In the genomic region with DNA sequence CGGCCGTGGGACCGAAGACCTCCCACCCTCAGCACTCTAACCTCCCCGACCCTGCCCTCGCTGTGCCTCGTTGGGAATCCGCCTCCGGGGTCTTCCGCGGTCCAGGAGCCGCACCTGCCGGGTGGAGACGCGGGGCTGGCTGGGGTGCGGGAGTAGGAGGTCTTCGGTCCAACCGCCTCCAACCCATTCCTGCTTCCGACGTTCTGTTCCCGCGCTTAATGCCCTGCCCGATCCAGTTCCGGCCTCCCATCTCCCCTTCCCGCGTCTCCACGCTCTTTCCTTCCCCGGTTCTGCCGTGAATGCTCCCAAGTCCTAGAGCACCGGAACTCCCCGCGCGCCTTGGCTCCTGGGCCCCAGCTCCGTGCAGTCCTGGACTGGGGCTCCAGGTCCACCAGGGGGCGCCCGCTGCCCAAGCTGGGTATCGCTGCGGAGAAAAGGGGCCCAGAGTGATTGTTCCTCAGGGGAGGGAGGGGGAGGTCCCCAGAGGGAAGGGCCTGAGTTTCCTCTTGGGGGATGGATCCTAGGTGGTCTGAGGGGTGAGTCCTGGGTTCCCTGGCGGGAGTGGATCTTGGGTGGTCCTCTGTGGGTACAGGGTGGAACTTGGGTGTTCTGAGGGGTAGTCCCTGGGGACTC, we compare ENCODE assay signal across 1 cellular context.
TF ChIP-seq lines count a peak whose summit lies in the region.

No MANE protein-coding gene starts in this region.

TF ChIP-seq in K562, 482 proteins besides CTCF, POLR2A, EP300 and RAD21 (continued from another document):
- TF ChIP-seq, protein P1, sequence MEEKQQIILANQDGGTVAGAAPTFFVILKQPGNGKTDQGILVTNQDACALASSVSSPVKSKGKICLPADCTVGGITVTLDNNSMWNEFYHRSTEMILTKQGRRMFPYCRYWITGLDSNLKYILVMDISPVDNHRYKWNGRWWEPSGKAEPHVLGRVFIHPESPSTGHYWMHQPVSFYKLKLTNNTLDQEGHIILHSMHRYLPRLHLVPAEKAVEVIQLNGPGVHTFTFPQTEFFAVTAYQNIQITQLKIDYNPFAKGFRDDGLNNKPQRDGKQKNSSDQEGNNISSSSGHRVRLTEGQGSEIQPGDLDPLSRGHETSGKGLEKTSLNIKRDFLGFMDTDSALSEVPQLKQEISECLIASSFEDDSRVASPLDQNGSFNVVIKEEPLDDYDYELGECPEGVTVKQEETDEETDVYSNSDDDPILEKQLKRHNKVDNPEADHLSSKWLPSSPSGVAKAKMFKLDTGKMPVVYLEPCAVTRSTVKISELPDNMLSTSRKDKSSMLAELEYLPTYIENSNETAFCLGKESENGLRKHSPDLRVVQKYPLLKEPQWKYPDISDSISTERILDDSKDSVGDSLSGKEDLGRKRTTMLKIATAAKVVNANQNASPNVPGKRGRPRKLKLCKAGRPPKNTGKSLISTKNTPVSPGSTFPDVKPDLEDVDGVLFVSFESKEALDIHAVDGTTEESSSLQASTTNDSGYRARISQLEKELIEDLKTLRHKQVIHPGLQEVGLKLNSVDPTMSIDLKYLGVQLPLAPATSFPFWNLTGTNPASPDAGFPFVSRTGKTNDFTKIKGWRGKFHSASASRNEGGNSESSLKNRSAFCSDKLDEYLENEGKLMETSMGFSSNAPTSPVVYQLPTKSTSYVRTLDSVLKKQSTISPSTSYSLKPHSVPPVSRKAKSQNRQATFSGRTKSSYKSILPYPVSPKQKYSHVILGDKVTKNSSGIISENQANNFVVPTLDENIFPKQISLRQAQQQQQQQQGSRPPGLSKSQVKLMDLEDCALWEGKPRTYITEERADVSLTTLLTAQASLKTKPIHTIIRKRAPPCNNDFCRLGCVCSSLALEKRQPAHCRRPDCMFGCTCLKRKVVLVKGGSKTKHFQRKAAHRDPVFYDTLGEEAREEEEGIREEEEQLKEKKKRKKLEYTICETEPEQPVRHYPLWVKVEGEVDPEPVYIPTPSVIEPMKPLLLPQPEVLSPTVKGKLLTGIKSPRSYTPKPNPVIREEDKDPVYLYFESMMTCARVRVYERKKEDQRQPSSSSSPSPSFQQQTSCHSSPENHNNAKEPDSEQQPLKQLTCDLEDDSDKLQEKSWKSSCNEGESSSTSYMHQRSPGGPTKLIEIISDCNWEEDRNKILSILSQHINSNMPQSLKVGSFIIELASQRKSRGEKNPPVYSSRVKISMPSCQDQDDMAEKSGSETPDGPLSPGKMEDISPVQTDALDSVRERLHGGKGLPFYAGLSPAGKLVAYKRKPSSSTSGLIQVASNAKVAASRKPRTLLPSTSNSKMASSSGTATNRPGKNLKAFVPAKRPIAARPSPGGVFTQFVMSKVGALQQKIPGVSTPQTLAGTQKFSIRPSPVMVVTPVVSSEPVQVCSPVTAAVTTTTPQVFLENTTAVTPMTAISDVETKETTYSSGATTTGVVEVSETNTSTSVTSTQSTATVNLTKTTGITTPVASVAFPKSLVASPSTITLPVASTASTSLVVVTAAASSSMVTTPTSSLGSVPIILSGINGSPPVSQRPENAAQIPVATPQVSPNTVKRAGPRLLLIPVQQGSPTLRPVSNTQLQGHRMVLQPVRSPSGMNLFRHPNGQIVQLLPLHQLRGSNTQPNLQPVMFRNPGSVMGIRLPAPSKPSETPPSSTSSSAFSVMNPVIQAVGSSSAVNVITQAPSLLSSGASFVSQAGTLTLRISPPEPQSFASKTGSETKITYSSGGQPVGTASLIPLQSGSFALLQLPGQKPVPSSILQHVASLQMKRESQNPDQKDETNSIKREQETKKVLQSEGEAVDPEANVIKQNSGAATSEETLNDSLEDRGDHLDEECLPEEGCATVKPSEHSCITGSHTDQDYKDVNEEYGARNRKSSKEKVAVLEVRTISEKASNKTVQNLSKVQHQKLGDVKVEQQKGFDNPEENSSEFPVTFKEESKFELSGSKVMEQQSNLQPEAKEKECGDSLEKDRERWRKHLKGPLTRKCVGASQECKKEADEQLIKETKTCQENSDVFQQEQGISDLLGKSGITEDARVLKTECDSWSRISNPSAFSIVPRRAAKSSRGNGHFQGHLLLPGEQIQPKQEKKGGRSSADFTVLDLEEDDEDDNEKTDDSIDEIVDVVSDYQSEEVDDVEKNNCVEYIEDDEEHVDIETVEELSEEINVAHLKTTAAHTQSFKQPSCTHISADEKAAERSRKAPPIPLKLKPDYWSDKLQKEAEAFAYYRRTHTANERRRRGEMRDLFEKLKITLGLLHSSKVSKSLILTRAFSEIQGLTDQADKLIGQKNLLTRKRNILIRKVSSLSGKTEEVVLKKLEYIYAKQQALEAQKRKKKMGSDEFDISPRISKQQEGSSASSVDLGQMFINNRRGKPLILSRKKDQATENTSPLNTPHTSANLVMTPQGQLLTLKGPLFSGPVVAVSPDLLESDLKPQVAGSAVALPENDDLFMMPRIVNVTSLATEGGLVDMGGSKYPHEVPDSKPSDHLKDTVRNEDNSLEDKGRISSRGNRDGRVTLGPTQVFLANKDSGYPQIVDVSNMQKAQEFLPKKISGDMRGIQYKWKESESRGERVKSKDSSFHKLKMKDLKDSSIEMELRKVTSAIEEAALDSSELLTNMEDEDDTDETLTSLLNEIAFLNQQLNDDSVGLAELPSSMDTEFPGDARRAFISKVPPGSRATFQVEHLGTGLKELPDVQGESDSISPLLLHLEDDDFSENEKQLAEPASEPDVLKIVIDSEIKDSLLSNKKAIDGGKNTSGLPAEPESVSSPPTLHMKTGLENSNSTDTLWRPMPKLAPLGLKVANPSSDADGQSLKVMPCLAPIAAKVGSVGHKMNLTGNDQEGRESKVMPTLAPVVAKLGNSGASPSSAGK (IDR thresholded peaks at IDR 0.05), result 0 out of 2 replicates have a peak, but pooled peaks have one; percentile 16
- no peak for TF ChIP-seq ZNF121 (CRISPR knock-in tag; conservative IDR thresholded peaks at IDR 0.05)
- TF ChIP-seq GABPA (tag; conservative IDR thresholded peaks at IDR 0.05; ENCODE audit: low read depth), result peak; percentile 76
- peak; percentile 20; the same call in 1 of the 2 replicates for TF ChIP-seq MTA3 (IDR thresholded peaks at IDR 0.05; ENCODE audit: borderline replicate concordance)
- no peak for TF ChIP-seq ZNF274 (IDR thresholded peaks at IDR 0.05; ENCODE audit: borderline replicate concordance, low read depth, low read length)
- TF ChIP-seq CSDE1 (IDR thresholded peaks at IDR 0.05), result no peak
- no peak for TF ChIP-seq NR1H2 (CRISPR knock-in tag; IDR thresholded peaks at IDR 0.05)
